Comparison of ENCODE assay signal across 15 cellular contexts in the genomic region with DNA sequence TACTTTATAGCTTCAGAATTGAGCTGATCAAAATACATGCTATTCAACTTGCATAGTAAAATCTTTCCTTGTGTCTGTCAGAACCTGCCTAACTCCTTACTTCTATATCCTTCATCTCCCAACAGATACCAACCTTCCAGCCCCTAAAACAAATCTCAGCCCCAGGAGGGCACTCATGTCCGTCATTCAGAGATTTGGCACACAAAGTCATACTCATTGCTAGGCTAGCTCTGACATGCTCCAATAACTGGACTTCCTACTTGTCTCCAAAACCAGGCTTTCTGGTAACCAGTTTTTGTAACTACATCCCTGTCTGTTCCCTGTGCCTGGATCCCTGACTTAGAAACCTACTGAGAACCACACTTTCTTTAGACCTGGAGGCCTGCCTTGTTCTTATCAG.
"Had no signal": no experiment of that assay in that cellular context is flagged by ENCODE, and none has a peak within 500 bp of the region (broad histone marks: within the 10 kb centered on the region; RNA-seq: fewer than 3 reads in every experiment).

No MANE protein-coding gene starts in this region.

- ATAC-seq: left lobe of liver; naive thymus-derived CD4-positive, alpha-beta T cell; sciatic nerve; stimulated activated memory B cell treated with anti-CD40 and anti-IgM and Interleukin-4, amounts not matched to agents 10 μg/mL and 1 μg/mL and 100 μg/mL, for 72 hours; stimulated activated naive CD8-positive, alpha-beta T cell treated with anti-CD3 and anti-CD28 coated beads, Interleukin-15, Interleukin-2, amounts not matched to agents 100 U/mL and 50 U/mL, for 24 hours had no signal

- DNase-seq: dermis blood vessel endothelial cell; effector memory CD4-positive, alpha-beta T cell; kidney; mesenchymal stem cell; midbrain; naive thymus-derived CD4-positive, alpha-beta T cell; stimulated activated CD4-positive, alpha-beta T cell treated with anti-CD3 and anti-CD28 coated beads, Interleukin-2, amount 100 ng/mL, for 24 hours; stimulated activated CD4-positive, alpha-beta T cell treated with anti-CD3 and anti-CD28 coated beads, Interleukin-4, amount 100 ng/mL, for 24 hours; stimulated activated naive CD8-positive, alpha-beta T cell treated with anti-CD3 and anti-CD28 coated beads, Interleukin-15, Interleukin-2, amounts not matched to agents 100 U/mL and 50 U/mL, for 24 hours; substantia nigra; testis; upper lobe of left lung had no signal
